In the genomic region with DNA sequence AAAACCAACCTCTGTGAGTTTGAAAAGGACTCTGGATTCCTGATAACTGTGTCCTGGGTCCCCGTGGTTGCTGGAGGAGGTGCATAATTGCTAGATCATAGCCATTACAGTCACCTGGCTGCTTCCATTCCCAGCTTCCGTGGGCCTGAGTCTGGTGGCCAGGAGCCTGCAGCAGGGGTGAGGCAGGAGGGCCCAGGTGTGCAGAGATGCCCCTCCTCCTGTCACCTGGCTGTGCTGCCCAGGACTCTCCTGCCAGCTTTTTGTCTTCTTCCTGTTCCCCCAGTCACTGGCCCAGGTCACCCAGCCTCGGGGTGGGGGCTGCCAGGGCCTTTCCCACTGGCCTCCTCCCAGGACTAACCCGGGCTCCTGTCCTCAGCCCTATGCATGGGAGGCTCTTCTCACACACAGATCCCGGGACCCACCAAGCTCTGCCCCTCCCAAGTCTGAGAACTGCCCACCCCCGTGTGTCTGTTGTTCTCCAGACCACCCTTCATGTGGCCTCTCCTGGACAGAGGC, we compare ENCODE assay signal across 21 cellular contexts. TPM values are rescaled to one million over a fixed set of nuclear protein-coding genes. Genes with fewer than 3 reads are reported as not detected.
A peak's percentile ranks its signal among the peaks of the same experiment; 100 is the strongest.
DNase-seq lines count a peak whose midpoint lies in the region; ATAC-seq, FAIRE-seq and TF ChIP-seq lines count a peak whose summit lies in the region.
"Had no signal": no experiment of that assay in that cellular context is flagged by ENCODE, and none has a peak within 500 bp of the region (broad histone marks: within the 10 kb centered on the region; RNA-seq: fewer than 3 reads in every experiment).

No MANE protein-coding gene starts in this region.

- WGBS in transverse colon (ENCODE audit: low coverage in 1 of 2), 2 donors = 59% methylated on average over 6 of the region's 6 CpGs; no CpG with 5 or more reads in 1 of the 2 donors

- TF ChIP-seq POLR2A in transverse colon (IDR thresholded peaks at IDR 0.05) (no peak), GM12892 (IDR thresholded peaks at IDR 0.05; ENCODE audit: low read depth, low read length) (no peak)

- DNase-seq in RPMI8226 = peak; percentile 56
- DNase-seq in left lobe of liver (ENCODE audit: low spot score) = peak; percentile 34
- DNase-seq in posterior vena cava (ENCODE audit: low spot score) = peak; percentile 40
- DNase-seq in transverse colon = no peak
- no peak for DNase-seq in GM12892 (ENCODE audit: insufficient read length)
- no peak for DNase-seq in DMS53 treated with DMSO at 0.1 percent for 48 hours (lab: John Stamatoyannopoulos, UW; ENCODE audit: unreplicated experiment)
- DNase-seq: C1 segment of cervical spinal cord; Calu3; CD4-positive, alpha-beta memory T cell; COR-L47; DMS53; DND-41; GM23248; HCEC 1CT had no signal

- H3K27ac ChIP-seq in transverse colon = no peak overlapping the region
- H3K27ac ChIP-seq: GM23248 had no signal

- H3K27me3 ChIP-seq in transverse colon = peaks cover 97% of the 10 kb centered on the region

- intact Hi-C loops in posterior vena cava (cut with DNase I) (no loop called here), transverse colon (cut with DNase I; ENCODE audit: low total_unique reads) (no loop called here)

- no peak for TF ChIP-seq CTCF in transverse colon (IDR thresholded peaks at IDR 0.05)

- TF ChIP-seq EP300 in transverse colon (IDR thresholded peaks at IDR 0.05; ENCODE audit: low read depth) = no peak

- H3K9me3 ChIP-seq in transverse colon = no peaks in the 10 kb centered on the region

- no peak for FAIRE-seq in GM12892 (lab: Jason Lieb, UNC)
- FAIRE-seq: G401.6, GM19239, H1 had no signal

- no peaks in the 10 kb centered on the region for H3K36me3 ChIP-seq in transverse colon

- H3K4me3 ChIP-seq in transverse colon = no peak overlapping the region
- H3K4me3 ChIP-seq: GM23248 had no signal

- in situ Hi-C loops in transverse colon (cut with MboI; ENCODE audit: low pct_ligation_motif_present in 1 of 4, low pct_unique_long_range_greater_than_20kb in 1 of 4, low sequenced_read_pairs in 3 of 4) = loop anchor here in 2 of 4 donors (10.0 kb wide), 1 partner anchor 50 kb away; a partner anchor contains a TSS

- ATAC-seq in left lobe of liver = no peak

- peaks cover 7 to 12% (median 10%) of the 10 kb centered on the region in 4 donors for H3K4me1 ChIP-seq in transverse colon

RNA-seq across cellular contexts. Expression of a gene that starts 30.0 kb away (rescaled TPM):
- total RNA-seq in left lobe of liver (not detected), posterior vena cava (not detected), transverse colon (not detected)
- polyA plus RNA-seq in GM12892 (2012; ENCODE audit: missing spikeins) = not detected
- total RNA-seq: A172; A673; CD4-positive, alpha-beta memory T cell; GM23248; H1; H7 had no signal
- polyA plus RNA-seq: BJ; CD4-positive, alpha-beta memory T cell; GM23248; H1 had no signal

RNA-seq across cellular contexts. Expression of a gene that starts 31.6 kb away (rescaled TPM):
- total RNA-seq in left lobe of liver = 0.08 TPM
- under 1 TPM in 1 of 2 donors, not detected in 1; 0.19 TPM for total RNA-seq in posterior vena cava
- total RNA-seq in transverse colon = not detected
- polyA plus RNA-seq in GM12892 (2012; ENCODE audit: missing spikeins) = 0.08 TPM
- total RNA-seq: CD4-positive, alpha-beta memory T cell had no signal
- polyA plus RNA-seq: CD4-positive, alpha-beta memory T cell had no signal

RNA-seq across cellular contexts. Expression of a gene that starts 53.5 kb away (rescaled TPM):
- total RNA-seq in left lobe of liver (0.18 TPM), posterior vena cava (under 1 TPM; 0.43 to 0.51 TPM), transverse colon (not detected)
- not detected for polyA plus RNA-seq in GM12892 (2012; ENCODE audit: missing spikeins)
- total RNA-seq: CD4-positive, alpha-beta memory T cell; H1; H7 had no signal

Comparison
In these comparisons a context has a peak if more than half of its experiments do, and no peak if none do; other contexts are left out.
1. DNase-seq: peak in RPMI8226 (single experiment), left lobe of liver (single experiment) and posterior vena cava (single experiment); none in transverse colon (single experiment), GM12892 (single experiment) and DMS53 treated with DMSO at 0.1 percent for 48 hours (single experiment).